ENCODE assay signal across 8 cellular contexts in the genomic region with DNA sequence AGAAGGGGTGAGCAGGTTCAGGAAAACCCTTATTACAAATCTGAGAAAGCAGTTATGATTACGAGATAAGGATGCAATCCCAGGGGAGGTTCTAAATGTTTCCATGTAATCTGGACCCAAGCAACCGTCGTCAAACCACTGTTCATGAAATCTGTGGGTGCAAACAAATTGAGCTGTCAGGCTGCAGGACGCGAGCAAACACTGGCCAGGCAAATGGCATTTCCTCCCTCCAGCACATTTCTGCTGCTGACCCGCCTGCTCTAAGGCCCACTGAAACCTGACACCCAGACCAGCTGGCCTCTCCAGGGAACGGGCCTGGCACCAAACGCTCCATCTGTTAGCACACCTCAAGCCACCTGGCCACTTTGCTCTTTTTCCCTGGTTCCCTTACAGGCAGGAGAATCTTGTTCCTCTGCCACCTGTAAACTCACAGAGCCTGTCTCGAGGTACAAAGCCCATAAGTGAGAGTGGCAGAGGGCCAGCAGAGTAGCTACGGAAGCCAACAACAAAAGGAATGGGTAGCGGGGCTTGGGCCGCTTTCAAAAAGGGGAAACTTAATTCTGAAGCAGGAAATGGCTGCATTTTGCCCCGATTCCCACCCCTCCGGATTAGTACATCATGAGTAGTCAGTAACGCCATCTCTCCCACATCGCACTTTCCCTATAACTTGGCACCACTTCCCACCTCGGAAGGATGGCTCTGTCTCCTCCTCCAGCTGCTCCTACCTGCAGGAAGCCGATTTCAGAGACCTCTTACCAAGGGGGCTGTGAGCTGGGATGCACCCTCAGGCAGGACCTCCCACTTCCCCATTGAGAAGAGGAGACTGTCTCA. TPM values are rescaled to one million over a fixed set of nuclear protein-coding genes. Genes with fewer than 3 reads are reported as not detected.
DNase-seq lines count a peak whose midpoint lies in the region; ATAC-seq lines count a peak whose summit lies in the region.
"Had no signal": no experiment of that assay in that cellular context is flagged by ENCODE, and none has a peak within 500 bp of the region (broad histone marks: within the 10 kb centered on the region; RNA-seq: fewer than 3 reads in every experiment).

No MANE protein-coding gene starts in this region.

- DNase-seq in HCEC 1CT (peak; percentile 83), NCI-H345 treated with DMSO at 0.1 percent for 48 hours (lab: John Stamatoyannopoulos, UW; ENCODE audit: unreplicated experiment) (peak; percentile 81), cerebellum (ENCODE audit: low spot score) (peak; percentile 90), lung microvascular endothelial cell (ENCODE audit: low read depth in 2 of 2) (peak; percentile 87 to 97)
- DNase-seq in stimulated activated CD4-positive, alpha-beta T cell treated with anti-CD3 and anti-CD28 coated beads, Interleukin-12 subunit alpha, Interleukin-12 subunit beta, amount 100 ng/mL, for 4 hours, result no peak
- DNase-seq in activated CD4-positive, alpha-beta T cell treated with anti-CD3 and anti-CD28 coated beads for 1 hour, result no peak

- no peak for ATAC-seq in HG03521 (IDR thresholded peaks at IDR 0.05; ENCODE audit: unreplicated experiment)

RNA-seq across cellular contexts. Expression of a gene that starts 26.4 kb away (rescaled TPM):
- total RNA-seq in cerebellum (2.9 TPM), lung microvascular endothelial cell (0.60 and 2.2 TPM in 2 replicates)
- total RNA-seq: SJSA1 had no signal

Comparison
In these comparisons a context has a peak if more than half of its experiments do, and no peak if none do; other contexts are left out.
1. DNase-seq: peak in HCEC 1CT (single experiment), NCI-H345 treated with DMSO at 0.1 percent for 48 hours (single experiment), cerebellum (single experiment) and lung microvascular endothelial cell (2 of 2); none in stimulated activated CD4-positive, alpha-beta T cell treated with anti-CD3 and anti-CD28 coated beads, Interleukin-12 subunit alpha, Interleukin-12 subunit beta, amount 100 ng/mL, for 4 hours (single experiment) and activated CD4-positive, alpha-beta T cell treated with anti-CD3 and anti-CD28 coated beads for 1 hour (single experiment).